ENCODE assay signal across 9 cellular contexts in the genomic region with DNA sequence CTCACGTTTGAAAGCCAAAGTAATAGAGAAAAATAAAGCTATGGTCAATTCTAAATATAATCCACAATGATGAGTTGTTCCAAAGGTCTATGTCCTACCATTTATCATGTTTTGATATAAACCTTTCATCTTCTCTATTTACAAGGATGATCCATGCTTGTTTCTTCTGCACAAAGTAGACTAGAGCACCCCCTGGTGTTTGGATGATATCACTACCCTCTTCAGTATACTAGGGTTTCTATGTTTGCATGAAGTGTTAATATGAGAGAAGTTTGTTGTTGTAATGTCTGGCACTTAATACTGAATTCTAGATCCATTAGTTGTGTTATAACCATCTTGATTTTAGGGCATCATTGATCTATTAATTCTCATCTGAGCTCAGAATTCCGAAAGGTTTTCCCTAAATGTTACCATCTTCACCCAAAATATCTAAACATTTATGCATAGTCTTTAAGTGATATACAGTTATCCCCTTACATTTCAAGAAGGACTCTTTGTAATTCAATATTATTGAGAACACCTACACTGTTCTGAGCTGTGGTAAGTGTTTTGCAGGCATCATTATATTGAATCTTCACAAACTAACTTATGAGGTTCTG. TPM values are rescaled to one million over a fixed set of nuclear protein-coding genes. Genes with fewer than 3 reads are reported as not detected.
DNase-seq lines count a peak whose midpoint lies in the region; ATAC-seq and TF ChIP-seq lines count a peak whose summit lies in the region.
"Had no signal": no experiment of that assay in that cellular context is flagged by ENCODE, and none has a peak within 500 bp of the region (broad histone marks: within the 10 kb centered on the region; RNA-seq: fewer than 3 reads in every experiment).

No MANE protein-coding gene starts in this region.

- no peaks in the 10 kb centered on the region for H3K9me3 ChIP-seq in vagina

- intact Hi-C loops in vagina (cut with DNase I) (no loop called here), cardiac septum (cut with DNase I) (no loop called here)

- no peak for TF ChIP-seq POLR2A in vagina (IDR thresholded peaks at IDR 0.05)

- no peaks in the 10 kb centered on the region for H3K27me3 ChIP-seq in vagina

- DNase-seq in GM13977 (ENCODE audit: low spot score) (no peak), Kasumi-1 (lab: John Stamatoyannopoulos, UW) (peak; percentile 66 to 69), SHP77 (lab: John Stamatoyannopoulos, UW) (peak; percentile 62 to 69), foreskin melanocyte (peak; percentile 46), vagina (ENCODE audit: extremely low spot score in 2 of 2) (no peak), cardiac septum (ENCODE audit: low spot score) (no peak)
- DNase-seq: naive B cell had no signal

- no peaks in the 10 kb centered on the region for H3K36me3 ChIP-seq in vagina

- in situ Hi-C loops in GM13977 (cut with MboI; ENCODE audit: low pct_unique_long_range_greater_than_20kb, low sequenced_read_pairs, unreplicated experiment): no loop called here

- ATAC-seq in GM18873 (IDR thresholded peaks at IDR 0.05; ENCODE audit: low FRiP score, unreplicated experiment): no peak
- no peak for ATAC-seq in HG02938 (IDR thresholded peaks at IDR 0.05; ENCODE audit: unreplicated experiment)

- peak; percentile 23 for TF ChIP-seq CTCF in GM13977 (IDR thresholded peaks at IDR 0.05; ENCODE audit: extremely low read depth, insufficient read depth, missing control alignments)
- peak; percentile 10 to 40 (median 23) for TF ChIP-seq CTCF in vagina (IDR thresholded peaks at IDR 0.05)

- H3K4me3 ChIP-seq in vagina: no peak overlapping the region

- H3K4me1 ChIP-seq in vagina: no peaks in the 10 kb centered on the region

- H3K27ac ChIP-seq in vagina: no peak overlapping the region

RNA-seq across cellular contexts. Expression of a gene that starts 21.1 kb away (rescaled TPM):
- total RNA-seq in vagina: 8.8 TPM
- not detected for total RNA-seq in cardiac septum

RNA-seq across cellular contexts. Expression of a gene that starts 28.2 kb away (rescaled TPM):
- 2.2 TPM for total RNA-seq in vagina
- not detected for total RNA-seq in cardiac septum

Comparison
In these comparisons a context has a peak if more than half of its experiments do, and no peak if none do; other contexts are left out.
1. DNase-seq: peak in Kasumi-1 (2 of 2), SHP77 (2 of 2) and foreskin melanocyte (single experiment); none in GM13977 (single experiment), vagina (0 of 2) and cardiac septum (single experiment).